Comparison of ENCODE assay signal across 19 cellular contexts in the genomic region with DNA sequence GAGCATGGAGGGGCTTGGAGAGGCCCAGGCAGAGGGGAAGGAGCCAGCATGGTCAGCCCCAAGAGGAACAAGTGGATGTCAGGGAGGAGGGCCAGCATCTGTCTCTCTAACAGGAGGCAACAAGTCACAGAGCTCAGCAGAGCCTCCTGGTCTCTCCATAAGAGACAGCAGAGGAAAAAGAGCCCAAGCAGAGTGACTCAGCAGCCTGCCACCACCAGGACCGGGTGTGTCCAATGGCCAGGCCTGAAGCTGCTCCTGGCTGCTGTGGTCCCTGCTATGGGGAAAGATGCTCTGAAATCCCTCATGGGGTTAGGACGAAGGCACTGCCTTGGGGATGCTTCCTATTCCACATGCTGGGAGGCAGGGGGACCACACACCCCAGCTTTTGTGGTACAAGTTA.
A peak's percentile ranks its signal among the peaks of the same experiment; 100 is the strongest.
DNase-seq lines count a peak whose midpoint lies in the region; TF ChIP-seq lines count a peak whose summit lies in the region.
"Had no signal": no experiment of that assay in that cellular context is flagged by ENCODE, and none has a peak within 500 bp of the region (broad histone marks: within the 10 kb centered on the region; RNA-seq: fewer than 3 reads in every experiment).

No MANE protein-coding gene starts in this region.

- 91 to 94% methylated on average over 2 of the region's 2 CpGs for WGBS in endodermal cell (ENCODE audit: insufficient coverage in 1 of 2, insufficient read length in 1 of 2), 2 experiments
- 58 to 83% (median 71%) methylated on average over 2 of the region's 2 CpGs for WGBS in spleen, 5 donors

- intact Hi-C loops in spleen (cut with DNase I; ENCODE audit: low total_unique reads), result no loop called here

- no peaks in the 10 kb centered on the region for H3K36me3 Mint-ChIP-seq in endodermal cell (ENCODE audit: low read depth)

- no peak overlapping the region for H3K9ac ChIP-seq in endodermal cell (ENCODE audit: extremely low read depth, low read length, poor library complexity, severe bottlenecking)

- peaks cover 1% of the 10 kb centered on the region for H3K27me3 Mint-ChIP-seq in endodermal cell (ENCODE audit: insufficient read depth)

- H3K4me3 ChIP-seq in endodermal cell (ENCODE audit: low read length) (no peak overlapping the region), spleen (no peak overlapping the region)
- H3K4me3 ChIP-seq: HAP-1, MG63, SK-N-MC had no signal

- DNase-seq in Caki2 (ENCODE audit: low read depth) (peak; percentile 52), OCI-M1 (lab: John Stamatoyannopoulos, UW) (peak; percentile 15), endodermal cell (no peak), spleen (peak; percentile 44), GM20000 (ENCODE audit: low spot score) (no peak), 8988T (no peak), AG08396 (ENCODE audit: low spot score) (no peak)
- DNase-seq: BE2C; CD4-positive, alpha-beta T cell; DMS79; IMR-90; Karpas-422; MG63; NCI-H1048; NCI-H1436; NCI-H1930 had no signal

- no peaks in the 10 kb centered on the region for H3K4me1 ChIP-seq in endodermal cell (ENCODE audit: control insufficient read depth, insufficient read depth, low read length)
- no peaks in the 10 kb centered on the region for H3K4me1 ChIP-seq in spleen
- H3K4me1 ChIP-seq: BE2C, HAP-1 had no signal

- no peaks in the 10 kb centered on the region for H3K9me3 ChIP-seq in endodermal cell (ENCODE audit: control insufficient read depth, low read length)
- H3K9me3 ChIP-seq in spleen, result no peaks in the 10 kb centered on the region
- H3K9me3 ChIP-seq: BE2C, HAP-1, MG63 had no signal

- peak overlapping the region; percentile 48 for H3K27ac Mint-ChIP-seq in endodermal cell
- H3K27ac Mint-ChIP-seq: CD4-positive, alpha-beta T cell had no signal

- H3K27me3 ChIP-seq in endodermal cell (ENCODE audit: control insufficient read depth, insufficient read depth, low read length, poor library complexity, severe bottlenecking) (no peaks in the 10 kb centered on the region), spleen (replicated peaks in 1 of 7) (no peaks in the 10 kb centered on the region)
- H3K27me3 ChIP-seq: BE2C, MG63 had no signal

- no peaks in the 10 kb centered on the region for H3K36me3 ChIP-seq in endodermal cell (ENCODE audit: control insufficient read depth, insufficient read depth, low read length)
- H3K36me3 ChIP-seq in spleen, result peaks cover 0 to 7% (median 0%) of the 10 kb centered on the region in 6 donors
- H3K36me3 ChIP-seq: HAP-1, MG63 had no signal

- H3K4me3 Mint-ChIP-seq in endodermal cell, result no peak overlapping the region
- H3K4me3 Mint-ChIP-seq: CD4-positive, alpha-beta T cell had no signal

- TF ChIP-seq CTCF in endodermal cell (conservative IDR thresholded peaks at IDR 0.05), result no peak
- no peak for TF ChIP-seq CTCF in spleen (IDR thresholded peaks at IDR 0.05 in 8 of 11, conservative IDR thresholded peaks at IDR 0.05 in 3 of 11)
- no peak for TF ChIP-seq CTCF in GM20000 (IDR thresholded peaks at IDR 0.05; ENCODE audit: extremely low read depth, missing control alignments)

- in situ Hi-C loops in Caki2 (cut with HindIII; ENCODE audit: low pct_unique_long_range_greater_than_20kb, low sequenced_read_pairs), result no loop called here

- H3K9me3 Mint-ChIP-seq in endodermal cell, result no peaks in the 10 kb centered on the region
- H3K9me3 Mint-ChIP-seq: CD4-positive, alpha-beta T cell had no signal

- TF ChIP-seq POLR2A in spleen (IDR thresholded peaks at IDR 0.05), result no peak

- H3K4me1 Mint-ChIP-seq in endodermal cell, result no peaks in the 10 kb centered on the region

- H3K27ac ChIP-seq in endodermal cell (ENCODE audit: low read depth, low read length) (no peak overlapping the region), spleen (no peak overlapping the region)
- H3K27ac ChIP-seq: HL-60, SK-N-MC had no signal

Comparison
In these comparisons a context has a peak if more than half of its experiments do, and no peak if none do; other contexts are left out.
1. DNase-seq: peak in Caki2 (single experiment), OCI-M1 (single experiment) and spleen (single experiment); none in endodermal cell (single experiment), GM20000 (single experiment), 8988T (single experiment) and AG08396 (single experiment).